21 cellular contexts compared by ENCODE assay signal in genomic region chr4:38106301-38106700, GRCh38.
DNase-seq lines count a peak whose midpoint lies in the region; ATAC-seq and TF ChIP-seq lines count a peak whose summit lies in the region.
"Had no signal": no experiment of that assay in that cellular context is flagged by ENCODE, and none has a peak within 500 bp of the region (broad histone marks: within the 10 kb centered on the region; RNA-seq: fewer than 3 reads in every experiment).

No MANE protein-coding gene starts in this region.

- ATAC-seq in GM21576 (IDR thresholded peaks at IDR 0.05; ENCODE audit: unreplicated experiment): no peak
- ATAC-seq: foreskin keratinocyte had no signal

- H3K9me3 ChIP-seq in GM23248 (ENCODE audit: low read depth) (no peaks in the 10 kb centered on the region), muscle layer of colon (ENCODE audit: low read length) (no peaks in the 10 kb centered on the region)
- H3K9me3 ChIP-seq: HAP-1, thyroid gland had no signal

- H3K9me2 ChIP-seq in GM23248 (ENCODE audit: insufficient read depth): no peaks in the 10 kb centered on the region

- no peak overlapping the region for H2AFZ ChIP-seq in GM23248
- H2AFZ ChIP-seq: hepatocyte had no signal

- WGBS in GM23248 (ENCODE audit: low coverage in 1 of 2, low lambda C conversion rate in 2 of 2, missing lambda C conversion rate in 2 of 2), 2 experiments: 76 to 89% methylated on average over 3 to 4 of the region's 4 CpGs

- CTCF ChIA-PET in RWPE1 (lab: Yijun Ruan, JAX): interaction anchor here (0.6 kb wide), 1 partner anchor 8 kb away, joined by 3 read pairs; no protein-coding TSS in a partner anchor

- H3K27me3 ChIP-seq in GM23248 (replicated peaks; ENCODE audit: insufficient read depth): no peaks in the 10 kb centered on the region
- H3K27me3 ChIP-seq in muscle layer of colon (ENCODE audit: control insufficient read depth in 1 of 2, insufficient read depth in 2 of 2, low read length in 2 of 2): no peaks in the 10 kb centered on the region
- H3K27me3 ChIP-seq: foreskin keratinocyte, hepatocyte, thyroid gland had no signal

- H3K27ac ChIP-seq in GM23248: no peak overlapping the region
- peak overlapping the region; percentile 35 for H3K27ac ChIP-seq in RWPE1
- peak overlapping the region; percentile 31 for H3K27ac ChIP-seq in muscle layer of colon (ENCODE audit: low read depth, low read length)
- H3K27ac ChIP-seq: foreskin keratinocyte, hepatocyte, thyroid gland had no signal

- H3F3A ChIP-seq in GM23248 (ENCODE audit: insufficient read depth): peaks cover 11% of the 10 kb centered on the region

- TF ChIP-seq CTCF in RWPE1 (conservative IDR thresholded peaks at IDR 0.05; ENCODE audit: low read depth): no peak

- POLR2A ChIA-PET in RWPE1 (lab: Yijun Ruan, JAX; ENCODE audit: low non-redundant PET): no interaction called here

- in situ Hi-C loops in GM23248 (cut with MboI): no loop called here
- in situ Hi-C loops in KBM-7 (cut with MboI; ENCODE audit: low pct_unique_long_range_greater_than_20kb, low sequenced_read_pairs): no loop called here

- H3K9ac ChIP-seq in GM23248: no peak overlapping the region
- H3K9ac ChIP-seq in muscle layer of colon (ENCODE audit: low read length): no peak overlapping the region

- H3K36me3 ChIP-seq in GM23248 (ENCODE audit: low read depth) (no peaks in the 10 kb centered on the region), muscle layer of colon (ENCODE audit: insufficient read depth, low read length) (peaks cover 44% of the 10 kb centered on the region)

- peak; percentile 41 for DNase-seq in GM23248
- no peak for DNase-seq in RWPE1 (ENCODE audit: low spot score)
- peak; percentile 59 for DNase-seq in dermis blood vessel endothelial cell
- no peak for DNase-seq in OCI-M2 (lab: John Stamatoyannopoulos, UW; ENCODE audit: unreplicated experiment)
- DNase-seq in KBM-7: no peak
- DNase-seq in NCI-H446 (lab: John Stamatoyannopoulos, UW): no peak
- DNase-seq: activated CD4-positive, alpha-beta T cell treated with anti-CD3 and anti-CD28 coated beads for 1 hour; aorta; CD4-positive, alpha-beta T cell; cortex of kidney; foreskin keratinocyte; nucleus accumbens; right cardiac atrium; SHP77 treated with DMSO at 0.1 percent for 48 hours; stimulated activated CD4-positive, alpha-beta T cell treated with anti-CD3 and anti-CD28 coated beads, Interleukin-4, amount 100 ng/mL, for 24 hours; stimulated activated naive CD4-positive, alpha-beta T cell treated with Interleukin-2 at 50 U/mL for 16 hours had no signal

- no peak overlapping the region for H3K4me2 ChIP-seq in GM23248 (ENCODE audit: unreplicated experiment)
- H3K4me2 ChIP-seq: hepatocyte had no signal

- H3K4me3 ChIP-seq in GM23248: no peak overlapping the region
- no peak overlapping the region for H3K4me3 ChIP-seq in muscle layer of colon (ENCODE audit: low read depth in 1 of 2, low read length in 2 of 2)
- H3K4me3 ChIP-seq: HAP-1, hepatocyte, thyroid gland had no signal

- no peaks in the 10 kb centered on the region for H3K79me2 ChIP-seq in GM23248 (ENCODE audit: insufficient read depth)
- H3K79me2 ChIP-seq: hepatocyte had no signal

- H3K4me1 ChIP-seq in GM23248 (ENCODE audit: insufficient read depth): peaks cover 16% of the 10 kb centered on the region
- H3K4me1 ChIP-seq in muscle layer of colon (ENCODE audit: insufficient read depth, low read length): peaks cover 14% of the 10 kb centered on the region
- H3K4me1 ChIP-seq: HAP-1, thyroid gland had no signal

- H4K20me1 ChIP-seq in GM23248 (ENCODE audit: insufficient read depth): no peaks in the 10 kb centered on the region

Comparison
In these comparisons a context has a peak if more than half of its experiments do, and no peak if none do; other contexts are left out.
1. DNase-seq: peak in GM23248 (single experiment) and dermis blood vessel endothelial cell (single experiment); none in RWPE1 (single experiment), OCI-M2 (single experiment), KBM-7 (single experiment) and NCI-H446 (0 of 2).